Comparison of ENCODE assay signal across 10 cellular contexts in the genomic region with DNA sequence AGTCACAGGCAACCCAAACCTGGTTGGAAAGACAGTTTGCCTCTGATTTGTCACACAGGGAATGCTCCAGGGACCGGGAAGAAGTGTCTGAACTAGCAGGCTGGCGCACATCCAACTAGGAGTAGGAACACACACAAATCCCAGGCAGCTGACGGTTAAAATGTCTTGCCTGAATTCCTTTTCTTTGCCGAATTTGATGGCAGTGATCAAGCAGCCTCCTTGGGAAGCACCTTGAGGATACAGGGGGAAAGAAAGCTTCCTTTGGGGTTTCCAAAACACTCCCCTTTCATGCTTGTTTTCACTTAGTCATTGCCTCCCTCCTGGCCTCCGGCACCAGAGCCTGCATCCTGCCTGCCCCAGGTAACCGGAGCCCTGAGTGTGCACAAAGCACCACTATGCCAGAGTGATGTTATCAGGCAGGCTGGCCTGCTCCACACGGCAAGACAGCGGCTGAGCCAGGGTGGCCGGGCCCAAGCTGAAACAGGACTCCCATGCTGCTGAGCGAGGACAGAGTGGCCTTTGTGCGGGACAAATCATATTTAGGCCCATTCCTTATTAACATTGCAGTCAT.
A peak's percentile ranks its signal among the peaks of the same experiment; 100 is the strongest.
DNase-seq lines count a peak whose midpoint lies in the region; FAIRE-seq and TF ChIP-seq lines count a peak whose summit lies in the region.
"Had no signal": no experiment of that assay in that cellular context is flagged by ENCODE, and none has a peak within 500 bp of the region (broad histone marks: within the 10 kb centered on the region; RNA-seq: fewer than 3 reads in every experiment).

No MANE protein-coding gene starts in this region.

- H3K36me3 Mint-ChIP-seq in mesothelial cell of epicardium: no peaks in the 10 kb centered on the region

- peaks cover 32% of the 10 kb centered on the region for H3K27me3 Mint-ChIP-seq in mesothelial cell of epicardium (ENCODE audit: low read depth)

- peaks cover 34% of the 10 kb centered on the region for H3K4me1 Mint-ChIP-seq in mesothelial cell of epicardium

- DNase-seq in DMS153 (lab: John Stamatoyannopoulos, UW) (peak; percentile 91), NCI-H1105 treated with DMSO at 0.1 percent for 48 hours (lab: John Stamatoyannopoulos, UW) (peak; percentile 90), SHP77 (lab: John Stamatoyannopoulos, UW) (peak; percentile 72 to 79), mesothelial cell of epicardium (ENCODE audit: low spot score in 2 of 2, unreplicated experiment in 2 of 2) (peak; percentile 37 to 51), UCSD-AML1 (lab: John Stamatoyannopoulos, UW; ENCODE audit: unreplicated experiment) (no peak), GM19239 (ENCODE audit: insufficient read length, low spot score) (no peak), RKO (ENCODE audit: low spot score) (no peak)
- DNase-seq in stimulated activated CD4-positive, alpha-beta T cell treated with anti-CD3 and anti-CD28 coated beads, Interleukin-12 subunit alpha, Interleukin-12 subunit beta, amount 100 ng/mL, for 4 hours: no peak
- DNase-seq: activated CD8-positive, alpha-beta T cell treated with anti-CD3 and anti-CD28 coated beads, Interleukin-2, amount 10 ng/mL, durations not matched to agents 7 days and 5 days; transverse colon had no signal

- no peak for FAIRE-seq in GM19239 (lab: Jason Lieb, UNC)

- no peak for TF ChIP-seq CTCF in mesothelial cell of epicardium (IDR thresholded peaks at IDR 0.05; ENCODE audit: unreplicated experiment)

- H3K4me3 Mint-ChIP-seq in mesothelial cell of epicardium: no peak overlapping the region
- H3K4me3 Mint-ChIP-seq: activated CD8-positive, alpha-beta T cell treated with anti-CD3 and anti-CD28 coated beads, Interleukin-2, amount 10 ng/mL, durations not matched to agents 7 days and 5 days had no signal

- H3K9me3 Mint-ChIP-seq in mesothelial cell of epicardium: no peaks in the 10 kb centered on the region

- H3K27ac Mint-ChIP-seq in mesothelial cell of epicardium: peak overlapping the region; percentile 69
- H3K27ac Mint-ChIP-seq: activated CD8-positive, alpha-beta T cell treated with anti-CD3 and anti-CD28 coated beads, Interleukin-2, amount 10 ng/mL, durations not matched to agents 7 days and 5 days had no signal

Comparison
In these comparisons a context has a peak if more than half of its experiments do, and no peak if none do; other contexts are left out.
1. DNase-seq: peak in DMS153 (single experiment), NCI-H1105 treated with DMSO at 0.1 percent for 48 hours (single experiment), SHP77 (2 of 2) and mesothelial cell of epicardium (2 of 2); none in UCSD-AML1 (single experiment), GM19239 (single experiment), RKO (single experiment) and stimulated activated CD4-positive, alpha-beta T cell treated with anti-CD3 and anti-CD28 coated beads, Interleukin-12 subunit alpha, Interleukin-12 subunit beta, amount 100 ng/mL, for 4 hours (single experiment).